ENCODE assay signal across 1 cellular context in genomic region chr17:78241277-78242023, GRCh38.
A peak's percentile ranks its signal among the peaks of the same experiment; 100 is the strongest.
TF ChIP-seq lines count a peak whose summit lies in the region.

No MANE protein-coding gene starts in this region.

TF ChIP-seq in HepG2, 621 proteins besides CTCF, POLR2A, EP300 and RAD21 (continued from another document and continues in another):
- TF ChIP-seq ZNF280D (CRISPR knock-in tag; IDR thresholded peaks at IDR 0.05) (no peak), REPIN1 (CRISPR knock-in tag; IDR thresholded peaks at IDR 0.05; ENCODE audit: borderline replicate concordance, low read depth) (peak; percentile 82; the same call in 1 of the 2 replicates), ZNF577 (CRISPR knock-in tag; IDR thresholded peaks at IDR 0.05; ENCODE audit: borderline replicate concordance, low read depth) (peak; percentile 37; the same call in 1 of the 2 replicates), KDM2A (CRISPR knock-in tag; IDR thresholded peaks at IDR 0.05; ENCODE audit: borderline replicate concordance, low read depth) (peak; percentile 60; the same call in 1 of the 2 replicates), SMARCE1 (IDR thresholded peaks at IDR 0.05; ENCODE audit: borderline replicate concordance) (no peak), ZNF552 (CRISPR knock-in tag; IDR thresholded peaks at IDR 0.05; ENCODE audit: borderline replicate concordance) (no peak), GATAD2A (CRISPR knock-in tag; IDR thresholded peaks at IDR 0.05) (peak; percentile 87), RELA (CRISPR knock-in tag; IDR thresholded peaks at IDR 0.05) (no peak), ZNF781 (CRISPR knock-in tag; IDR thresholded peaks at IDR 0.05; ENCODE audit: borderline replicate concordance, not compliant biosample characterization) (peak; percentile 92), CBX1 (IDR thresholded peaks at IDR 0.05; ENCODE audit: low read depth) (peak; percentile 88), CBX2 (IDR thresholded peaks at IDR 0.05; ENCODE audit: low read depth, low read length) (no peak), CBX2 (CRISPR knock-in tag; IDR thresholded peaks at IDR 0.05; ENCODE audit: low read depth) (0 out of 2 replicates have a peak, but pooled peaks have one; percentile 45), ZNF543 (CRISPR knock-in tag; IDR thresholded peaks at IDR 0.05) (no peak), ZNF772 (CRISPR knock-in tag; IDR thresholded peaks at IDR 0.05) (no peak), ATF7 (IDR thresholded peaks at IDR 0.05) (peak; percentile 22; the same call in 1 of the 2 replicates), ATF7 (CRISPR knock-in tag; IDR thresholded peaks at IDR 0.05) (peak; percentile 9; the same call in 1 of the 2 replicates), RFX5 (IDR thresholded peaks at IDR 0.05; ENCODE audit: low read depth, low read length) (peak; percentile 78), PPARG (CRISPR knock-in tag; conservative IDR thresholded peaks at IDR 0.05) (0 out of 2 replicates have a peak, but pooled peaks have one; percentile 39), ZFYVE20 (CRISPR knock-in tag; IDR thresholded peaks at IDR 0.05; ENCODE audit: borderline replicate concordance, low read depth) (peak; percentile 89), NCOR1 (IDR thresholded peaks at IDR 0.05; ENCODE audit: borderline replicate concordance, low read length) (peak; percentile 57; the same call in 1 of the 2 replicates), ZNF574 (CRISPR knock-in tag; IDR thresholded peaks at IDR 0.05) (0 out of 2 replicates have a peak, but pooled peaks have one; percentile 4), SRY (CRISPR knock-in tag; IDR thresholded peaks at IDR 0.05) (0 out of 2 replicates have a peak, but pooled peaks have one; percentile 77), ZNF33B (CRISPR knock-in tag; IDR thresholded peaks at IDR 0.05) (peak; percentile 84), SSRP1 (CRISPR knock-in tag; IDR thresholded peaks at IDR 0.05) (0 out of 2 replicates have a peak, but pooled peaks have one; percentile 68), CERS6 (CRISPR knock-in tag; IDR thresholded peaks at IDR 0.05) (peak; percentile 14; the same call in 1 of the 2 replicates), IKZF5 (CRISPR knock-in tag; IDR thresholded peaks at IDR 0.05) (peak; percentile 76; the same call in 1 of the 2 replicates), SOX5 (CRISPR knock-in tag; IDR thresholded peaks at IDR 0.05; ENCODE audit: borderline replicate concordance) (peak; percentile 49; the same call in 1 of the 2 replicates), FIP1L1 (IDR thresholded peaks at IDR 0.05; ENCODE audit: borderline replicate concordance, insufficient read depth, low read depth, low read length) (no peak), ZNF362 (CRISPR knock-in tag; IDR thresholded peaks at IDR 0.05; ENCODE audit: borderline replicate concordance) (no peak), NFIB (CRISPR knock-in tag; IDR thresholded peaks at IDR 0.05; ENCODE audit: borderline replicate concordance) (no peak), NFKBIZ (CRISPR knock-in tag; IDR thresholded peaks at IDR 0.05) (0 out of 2 replicates have a peak, but pooled peaks have one; percentile 24), SETDB1 (CRISPR knock-in tag; IDR thresholded peaks at IDR 0.05; ENCODE audit: borderline replicate concordance) (no peak), SP2 (CRISPR knock-in tag; IDR thresholded peaks at IDR 0.05) (peak; percentile 82), KMT2B (CRISPR knock-in tag; IDR thresholded peaks at IDR 0.05) (no peak), PHF8 (CRISPR knock-in tag; IDR thresholded peaks at IDR 0.05) (peak; percentile 47; the same call in 1 of the 2 replicates), AGO1 (IDR thresholded peaks at IDR 0.05; ENCODE audit: low read depth, low read length, poor library complexity, severe bottlenecking) (no peak), SOX13 (IDR thresholded peaks at IDR 0.05) (no peak), SOX13 (CRISPR knock-in tag; conservative IDR thresholded peaks at IDR 0.05 in 1 of 2, IDR thresholded peaks at IDR 0.05 in 1 of 2) (peak in 1 of 2 experiments; percentile 39; a peak in 1 of 4 replicates)
- TF ChIP-seq, protein P1, sequence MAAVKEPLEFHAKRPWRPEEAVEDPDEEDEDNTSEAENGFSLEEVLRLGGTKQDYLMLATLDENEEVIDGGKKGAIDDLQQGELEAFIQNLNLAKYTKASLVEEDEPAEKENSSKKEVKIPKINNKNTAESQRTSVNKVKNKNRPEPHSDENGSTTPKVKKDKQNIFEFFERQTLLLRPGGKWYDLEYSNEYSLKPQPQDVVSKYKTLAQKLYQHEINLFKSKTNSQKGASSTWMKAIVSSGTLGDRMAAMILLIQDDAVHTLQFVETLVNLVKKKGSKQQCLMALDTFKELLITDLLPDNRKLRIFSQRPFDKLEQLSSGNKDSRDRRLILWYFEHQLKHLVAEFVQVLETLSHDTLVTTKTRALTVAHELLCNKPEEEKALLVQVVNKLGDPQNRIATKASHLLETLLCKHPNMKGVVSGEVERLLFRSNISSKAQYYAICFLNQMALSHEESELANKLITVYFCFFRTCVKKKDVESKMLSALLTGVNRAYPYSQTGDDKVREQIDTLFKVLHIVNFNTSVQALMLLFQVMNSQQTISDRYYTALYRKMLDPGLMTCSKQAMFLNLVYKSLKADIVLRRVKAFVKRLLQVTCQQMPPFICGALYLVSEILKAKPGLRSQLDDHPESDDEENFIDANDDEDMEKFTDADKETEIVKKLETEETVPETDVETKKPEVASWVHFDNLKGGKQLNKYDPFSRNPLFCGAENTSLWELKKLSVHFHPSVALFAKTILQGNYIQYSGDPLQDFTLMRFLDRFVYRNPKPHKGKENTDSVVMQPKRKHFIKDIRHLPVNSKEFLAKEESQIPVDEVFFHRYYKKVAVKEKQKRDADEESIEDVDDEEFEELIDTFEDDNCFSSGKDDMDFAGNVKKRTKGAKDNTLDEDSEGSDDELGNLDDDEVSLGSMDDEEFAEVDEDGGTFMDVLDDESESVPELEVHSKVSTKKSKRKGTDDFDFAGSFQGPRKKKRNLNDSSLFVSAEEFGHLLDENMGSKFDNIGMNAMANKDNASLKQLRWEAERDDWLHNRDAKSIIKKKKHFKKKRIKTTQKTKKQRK (IDR thresholded peaks at IDR 0.05; ENCODE audit: low read length) = peak; percentile 50; the same call in 1 of the 2 replicates
- TF ChIP-seq, protein P2, sequence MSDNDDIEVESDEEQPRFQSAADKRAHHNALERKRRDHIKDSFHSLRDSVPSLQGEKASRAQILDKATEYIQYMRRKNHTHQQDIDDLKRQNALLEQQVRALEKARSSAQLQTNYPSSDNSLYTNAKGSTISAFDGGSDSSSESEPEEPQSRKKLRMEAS (IDR thresholded peaks at IDR 0.05) = peak; percentile 94
- TF ChIP-seq, protein P3, sequence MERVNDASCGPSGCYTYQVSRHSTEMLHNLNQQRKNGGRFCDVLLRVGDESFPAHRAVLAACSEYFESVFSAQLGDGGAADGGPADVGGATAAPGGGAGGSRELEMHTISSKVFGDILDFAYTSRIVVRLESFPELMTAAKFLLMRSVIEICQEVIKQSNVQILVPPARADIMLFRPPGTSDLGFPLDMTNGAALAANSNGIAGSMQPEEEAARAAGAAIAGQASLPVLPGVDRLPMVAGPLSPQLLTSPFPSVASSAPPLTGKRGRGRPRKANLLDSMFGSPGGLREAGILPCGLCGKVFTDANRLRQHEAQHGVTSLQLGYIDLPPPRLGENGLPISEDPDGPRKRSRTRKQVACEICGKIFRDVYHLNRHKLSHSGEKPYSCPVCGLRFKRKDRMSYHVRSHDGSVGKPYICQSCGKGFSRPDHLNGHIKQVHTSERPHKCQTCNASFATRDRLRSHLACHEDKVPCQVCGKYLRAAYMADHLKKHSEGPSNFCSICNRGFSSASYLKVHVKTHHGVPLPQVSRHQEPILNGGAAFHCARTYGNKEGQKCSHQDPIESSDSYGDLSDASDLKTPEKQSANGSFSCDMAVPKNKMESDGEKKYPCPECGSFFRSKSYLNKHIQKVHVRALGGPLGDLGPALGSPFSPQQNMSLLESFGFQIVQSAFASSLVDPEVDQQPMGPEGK (CRISPR knock-in tag; IDR thresholded peaks at IDR 0.05) = no peak
- TF ChIP-seq, protein P4, sequence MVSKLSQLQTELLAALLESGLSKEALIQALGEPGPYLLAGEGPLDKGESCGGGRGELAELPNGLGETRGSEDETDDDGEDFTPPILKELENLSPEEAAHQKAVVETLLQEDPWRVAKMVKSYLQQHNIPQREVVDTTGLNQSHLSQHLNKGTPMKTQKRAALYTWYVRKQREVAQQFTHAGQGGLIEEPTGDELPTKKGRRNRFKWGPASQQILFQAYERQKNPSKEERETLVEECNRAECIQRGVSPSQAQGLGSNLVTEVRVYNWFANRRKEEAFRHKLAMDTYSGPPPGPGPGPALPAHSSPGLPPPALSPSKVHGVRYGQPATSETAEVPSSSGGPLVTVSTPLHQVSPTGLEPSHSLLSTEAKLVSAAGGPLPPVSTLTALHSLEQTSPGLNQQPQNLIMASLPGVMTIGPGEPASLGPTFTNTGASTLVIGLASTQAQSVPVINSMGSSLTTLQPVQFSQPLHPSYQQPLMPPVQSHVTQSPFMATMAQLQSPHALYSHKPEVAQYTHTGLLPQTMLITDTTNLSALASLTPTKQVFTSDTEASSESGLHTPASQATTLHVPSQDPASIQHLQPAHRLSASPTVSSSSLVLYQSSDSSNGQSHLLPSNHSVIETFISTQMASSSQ (IDR thresholded peaks at IDR 0.05; ENCODE audit: low read depth) = no peak
- TF ChIP-seq, protein P4 (CRISPR knock-in tag; IDR thresholded peaks at IDR 0.05; ENCODE audit: borderline replicate concordance) = peak; percentile 65; the same call in 1 of the 2 replicates
